Comparison of ENCODE assay signal across 23 cellular contexts in the genomic region with DNA sequence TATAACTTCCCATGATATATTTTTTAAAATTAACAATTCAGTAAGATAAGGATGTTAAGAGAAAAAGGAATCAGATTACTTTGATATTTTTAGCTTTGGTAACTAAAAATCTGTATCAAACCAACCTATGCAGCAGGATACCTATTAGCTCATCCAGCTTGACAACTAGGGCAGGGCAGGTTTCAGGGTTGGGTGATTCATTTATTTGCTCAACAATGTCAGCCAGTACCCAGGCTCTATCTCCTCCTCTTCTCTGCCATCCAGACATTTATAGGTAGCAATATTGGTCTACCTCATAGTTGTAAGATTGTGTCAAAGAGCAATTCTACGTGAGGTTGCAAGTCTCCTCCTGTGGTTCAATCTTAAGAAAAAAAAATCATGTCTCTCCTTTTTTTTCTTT.
A peak's percentile ranks its signal among the peaks of the same experiment; 100 is the strongest.
DNase-seq lines count a peak whose midpoint lies in the region; ATAC-seq, FAIRE-seq and TF ChIP-seq lines count a peak whose summit lies in the region.
"Had no signal": no experiment of that assay in that cellular context is flagged by ENCODE, and none has a peak within 500 bp of the region (broad histone marks: within the 10 kb centered on the region; RNA-seq: fewer than 3 reads in every experiment).

No MANE protein-coding gene starts in this region.

- no peak overlapping the region for H3K4me3 Mint-ChIP-seq in Calu3 (ENCODE audit: low read depth, unreplicated experiment)
- H3K4me3 Mint-ChIP-seq: B cell, GM23338 had no signal

- no peaks in the 10 kb centered on the region for H3K36me3 ChIP-seq in bronchial epithelial cell (ENCODE audit: control insufficient read depth, insufficient read depth, low read length)
- H3K36me3 ChIP-seq: HAP-1 had no signal

- H3K4me3 ChIP-seq in bronchial epithelial cell (ENCODE audit: low read depth, low read length) = no peak overlapping the region
- H3K4me3 ChIP-seq: GM12878, GM23338, HAP-1 had no signal

- no peak for ATAC-seq in left cardiac atrium
- ATAC-seq in GM18873 (IDR thresholded peaks at IDR 0.05; ENCODE audit: low FRiP score, unreplicated experiment) = no peak
- ATAC-seq: GM12878, GM23338 had no signal

- TF ChIP-seq CTCF in Calu3 (IDR thresholded peaks at IDR 0.05; ENCODE audit: unreplicated experiment) (no peak), bronchial epithelial cell (IDR thresholded peaks at IDR 0.05; ENCODE audit: insufficient read depth, low read length, severe bottlenecking) (no peak)

- FAIRE-seq in bronchial epithelial cell (lab: Jason Lieb, UNC) = no peak
- FAIRE-seq: A204.1, GM12878 had no signal

- no peaks in the 10 kb centered on the region for H3K27me3 Mint-ChIP-seq in Calu3 (ENCODE audit: unreplicated experiment)
- H3K27me3 Mint-ChIP-seq: B cell had no signal

- DNase-seq in Calu3 (no peak), HT1080 (ENCODE audit: low read depth) (peak; percentile 4), bronchial epithelial cell (ENCODE audit: low read depth) (peak; percentile 83), kidney tubule cell (ENCODE audit: low spot score) (peak; percentile 38), left cardiac atrium (no peak), anterior cingulate cortex (lab: John Stamatoyannopoulos, UW) (no peak)
- DNase-seq: DMS79 treated with DMSO at 0.1 percent for 48 hours, IMR-90, MV-4-11, NCI-H1694, NCI-H2081 treated with DMSO at 0.1 percent for 48 hours, NCI-H2171 treated with DMSO at 0.1 percent for 48 hours, NCI-H446, NCI-H526 treated with DMSO at 0.1 percent for 48 hours, OCI-M1, SHP77, SK-N-SH had no signal

- H3K36me3 Mint-ChIP-seq in Calu3 (ENCODE audit: insufficient read depth, unreplicated experiment) = no peaks in the 10 kb centered on the region

- CTCF ChIA-PET in Calu3 (lab: Charles Lee) = interaction anchor here (0.6 to 0.7 kb wide), 2 partner anchors 143 to 868 kb away, joined by 3 read pairs; no protein-coding TSS in a partner anchor

- peaks cover 4% of the 10 kb centered on the region for H3K9me3 Mint-ChIP-seq in Calu3 (ENCODE audit: low read depth, unreplicated experiment)

- no peaks in the 10 kb centered on the region for H3K27me3 ChIP-seq in bronchial epithelial cell (ENCODE audit: control insufficient read depth, insufficient read depth, low read length)

- peak overlapping the region; percentile 60 for H3K27ac Mint-ChIP-seq in Calu3 (ENCODE audit: unreplicated experiment)
- H3K27ac Mint-ChIP-seq: B cell, GM23338 had no signal

- peaks cover 11% of the 10 kb centered on the region for H3K4me1 Mint-ChIP-seq in Calu3 (ENCODE audit: low read depth, unreplicated experiment)
- H3K4me1 Mint-ChIP-seq: B cell, GM23338 had no signal

- no TSS peak for BruUV-seq in Calu3 (replicated peaks; lab: Mats Ljungman, UMichigan)

- intact Hi-C loops in Calu3 (cut with micrococcal nuclease; ENCODE audit: unreplicated experiment) = no loop called here
- intact Hi-C loops in left cardiac atrium (cut with DNase I) = no loop called here

Comparison
In these comparisons a context has a peak if more than half of its experiments do, and no peak if none do; other contexts are left out.
1. DNase-seq: peak in HT1080 (single experiment), bronchial epithelial cell (single experiment) and kidney tubule cell (single experiment); none in Calu3 (single experiment), left cardiac atrium (single experiment) and anterior cingulate cortex (0 of 58).